ENCODE assay signal across 11 cellular contexts in the genomic region with DNA sequence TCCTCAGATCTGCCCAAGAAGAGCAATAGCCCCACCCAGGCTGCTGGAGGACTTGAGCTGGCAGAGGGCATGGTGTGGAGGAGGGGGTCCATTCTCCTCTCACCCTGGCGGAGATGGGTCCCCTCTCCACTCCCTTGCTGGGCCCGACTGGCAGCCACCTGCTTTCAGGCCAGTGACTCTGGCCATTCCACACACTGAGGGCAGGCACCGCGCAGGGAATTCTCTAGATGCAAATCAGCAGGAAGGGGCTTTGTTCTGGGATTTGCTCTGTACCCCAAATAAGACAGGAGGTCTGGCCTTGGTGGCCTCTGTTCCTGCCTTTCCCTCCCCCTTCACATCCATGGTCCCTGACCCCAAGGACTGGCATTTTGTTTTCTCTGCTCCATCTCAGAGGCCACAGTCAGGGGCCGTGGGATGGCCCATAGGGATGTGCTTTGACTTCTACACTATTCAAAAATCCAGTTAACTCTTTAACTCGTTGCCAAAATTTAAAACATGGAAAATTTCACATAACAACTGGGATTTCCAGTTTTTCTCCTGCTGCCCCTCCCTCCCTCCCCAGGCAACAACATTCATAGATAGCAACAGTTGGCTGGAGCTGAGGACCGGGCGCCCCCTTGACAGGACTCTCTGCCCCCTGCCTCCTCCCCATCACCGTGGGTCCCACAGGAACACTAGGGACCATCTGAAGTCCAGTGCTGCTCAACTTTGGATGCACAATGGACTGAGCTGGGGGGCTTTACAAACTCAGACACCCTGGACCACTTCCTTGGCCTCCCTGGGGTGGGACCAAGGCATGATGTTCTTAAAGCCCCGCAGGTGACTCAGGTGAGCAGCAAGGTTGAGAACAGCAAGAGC. TPM values are rescaled to one million over a fixed set of nuclear protein-coding genes. Genes with fewer than 3 reads are reported as not detected.
DNase-seq lines count a peak whose midpoint lies in the region; TF ChIP-seq lines count a peak whose summit lies in the region.
"Had no signal": no experiment of that assay in that cellular context is flagged by ENCODE, and none has a peak within 500 bp of the region (broad histone marks: within the 10 kb centered on the region; RNA-seq: fewer than 3 reads in every experiment).

No MANE protein-coding gene starts in this region.

- H3K9ac ChIP-seq in neuronal stem cell (ENCODE audit: low read depth, low read length, poor library complexity), result no peak overlapping the region
- H3K9ac ChIP-seq in neural progenitor cell, result no peak overlapping the region

- no peaks in the 10 kb centered on the region for H3K9me3 Mint-ChIP-seq in neural progenitor cell

- no peak overlapping the region for H3K4ac ChIP-seq in neuronal stem cell (ENCODE audit: low read length)

- H3K36me3 Mint-ChIP-seq in neural progenitor cell, result no peaks in the 10 kb centered on the region

- peaks cover 3% of the 10 kb centered on the region for H3K79me1 ChIP-seq in neuronal stem cell (ENCODE audit: low read depth, low read length)

- peak overlapping the region; percentile 38 for H2AK5ac ChIP-seq in neuronal stem cell (ENCODE audit: low read depth, low read length)

- H3K14ac ChIP-seq in neuronal stem cell (ENCODE audit: low read length), result no peak overlapping the region

- H3K4me1 Mint-ChIP-seq in neural progenitor cell, result peaks cover 13% of the 10 kb centered on the region

- H3K27ac ChIP-seq in esophagus squamous epithelium (peak overlapping the region; percentile 48 to 83 (median 78)), neuronal stem cell (replicated peaks; ENCODE audit: low read length) (no peak overlapping the region), neural progenitor cell (no peak overlapping the region)

- no peaks in the 10 kb centered on the region for H3K27me3 ChIP-seq in esophagus squamous epithelium
- no peaks in the 10 kb centered on the region for H3K27me3 ChIP-seq in neuronal stem cell (ENCODE audit: control insufficient read depth in 3 of 3, insufficient read depth in 3 of 3, low read depth in 1 of 3, low read length in 3 of 3)
- H3K27me3 ChIP-seq in neural progenitor cell, result no peaks in the 10 kb centered on the region

- H3F3A ChIP-seq in neural progenitor cell (ENCODE audit: low read depth), result peaks cover 3% of the 10 kb centered on the region

- H3K9me3 ChIP-seq in esophagus squamous epithelium (no peaks in the 10 kb centered on the region), neuronal stem cell (replicated peaks in 1 of 2; ENCODE audit: control insufficient read depth in 2 of 2, insufficient read depth in 1 of 2, low read depth in 1 of 2, low read length in 2 of 2) (peaks cover 0 to 17% of the 10 kb centered on the region in 2 donors), neural progenitor cell (ENCODE audit: low read depth) (no peaks in the 10 kb centered on the region)

- H3K4me1 ChIP-seq in esophagus squamous epithelium, result peaks cover 3 to 40% (median 31%) of the 10 kb centered on the region in 3 donors
- H3K4me1 ChIP-seq in neuronal stem cell (ENCODE audit: control insufficient read depth in 2 of 2, insufficient read depth in 1 of 2, low read depth in 1 of 2, low read length in 2 of 2), result peaks cover 1 to 12% of the 10 kb centered on the region in 2 donors
- H3K4me1 ChIP-seq in neural progenitor cell, result no peaks in the 10 kb centered on the region

- DNase-seq in activated effector memory CD4-positive, alpha-beta T cell treated with anti-CD3 and anti-CD28 coated beads, Interleukin-2, amount 50 U/mL, for 16 hours, result peak; percentile 55
- no peak for DNase-seq in activated effector memory CD4-positive, alpha-beta T cell treated with Interleukin-2 at 50 U/mL for 16 hours
- no peak for DNase-seq in esophagus squamous epithelium (lab: John Stamatoyannopoulos, UW)
- DNase-seq in neuronal stem cell (ENCODE audit: low spot score), result no peak
- peak; percentile 47 for DNase-seq in ureter (ENCODE audit: low spot score)
- no peak for DNase-seq in foreskin melanocyte
- DNase-seq in effector CD4-positive, alpha-beta T cell, result no peak
- DNase-seq in neural progenitor cell (ENCODE audit: low spot score), result no peak
- DNase-seq: activated naive CD4-positive, alpha-beta T cell treated with Interleukin-2 at 50 U/mL for 16 hours; effector memory CD4-positive, alpha-beta T cell; stimulated activated CD4-positive, alpha-beta T cell treated with anti-CD3 and anti-CD28 coated beads, Interleukin-4, amount 100 ng/mL, for 4 hours had no signal

- TF ChIP-seq CTCF in esophagus squamous epithelium (IDR thresholded peaks at IDR 0.05) (no peak), neural progenitor cell (IDR thresholded peaks at IDR 0.05) (no peak)

- peak overlapping the region; percentile 19 for H2BK5ac ChIP-seq in neuronal stem cell (ENCODE audit: low read length)

- no peaks in the 10 kb centered on the region for H4K20me1 ChIP-seq in neural progenitor cell (ENCODE audit: low read depth)

- no peak overlapping the region for H2BK120ac ChIP-seq in neuronal stem cell (ENCODE audit: low read depth, low read length)

- H4K8ac ChIP-seq in neuronal stem cell (ENCODE audit: low read depth, low read length), result no peak overlapping the region

- TF ChIP-seq POLR2A in esophagus squamous epithelium (IDR thresholded peaks at IDR 0.05), result no peak

- no peak overlapping the region for H3K23ac ChIP-seq in neuronal stem cell (ENCODE audit: low read depth, low read length, poor library complexity)

- intact Hi-C loops in esophagus squamous epithelium (cut with DNase I), result no loop called here

- H3K4me3 Mint-ChIP-seq in neural progenitor cell, result no peak overlapping the region

- H2BK12ac ChIP-seq in neuronal stem cell (ENCODE audit: low read length), result no peak overlapping the region

- no peak overlapping the region for H3K27ac Mint-ChIP-seq in neural progenitor cell

- H3K4me2 ChIP-seq in neuronal stem cell (ENCODE audit: insufficient read depth, low read length, poor library complexity, severe bottlenecking) (no peak overlapping the region), neural progenitor cell (no peak overlapping the region)

- H3K4me3 ChIP-seq in esophagus squamous epithelium (no peak overlapping the region), neuronal stem cell (ENCODE audit: low read length in 2 of 2) (no peak overlapping the region), neural progenitor cell (no peak overlapping the region)

- H3K18ac ChIP-seq in neuronal stem cell (ENCODE audit: low read length), result peak overlapping the region; percentile 74

- no peak overlapping the region for H2AFZ ChIP-seq in neuronal stem cell (ENCODE audit: low read length)
- no peak overlapping the region for H2AFZ ChIP-seq in neural progenitor cell (replicated peaks)

- H3K36me3 ChIP-seq in esophagus squamous epithelium (peaks cover 0 to 14% (median 0%) of the 10 kb centered on the region in 3 donors), neuronal stem cell (replicated peaks in 1 of 2; ENCODE audit: control insufficient read depth in 2 of 2, insufficient read depth in 2 of 2, low read length in 2 of 2) (peaks cover 0 to 5% of the 10 kb centered on the region in 2 donors), neural progenitor cell (no peaks in the 10 kb centered on the region)

- 49% methylated on average over 4 to 5 of the region's 10 CpGs for WGBS in esophagus squamous epithelium, 2 donors
- WGBS in neuronal stem cell (ENCODE audit: extremely low coverage in 2 of 2, insufficient read length in 2 of 2, insufficient replicate concordance in 1 of 2), 2 donors, result no CpG with 5 or more reads among the region's 10 CpGs

- no peaks in the 10 kb centered on the region for H3K79me2 ChIP-seq in neural progenitor cell (ENCODE audit: low read depth)

- H3K27me3 Mint-ChIP-seq in neural progenitor cell (ENCODE audit: insufficient read depth, low read depth), result peaks cover 4% of the 10 kb centered on the region

- H4K91ac ChIP-seq in neuronal stem cell (ENCODE audit: low read depth, low read length, poor library complexity), result no peak overlapping the region

- no peak overlapping the region for H2BK15ac ChIP-seq in neuronal stem cell (ENCODE audit: low read length)

RNA-seq across cellular contexts. Expression of gene PPIF, which starts 33.9 kb away (rescaled TPM):
- total RNA-seq in esophagus squamous epithelium (100 to 1,000 TPM in 1 of 4 donors, 10 to 100 TPM in 3; 40.2 to 141 (median 56.6) TPM), ureter (108 TPM), neural progenitor cell (ENCODE audit: low replicate concordance) (27.1 and 27.8 TPM in 2 replicates)
- 42.1 TPM for polyA plus RNA-seq in neuronal stem cell (2013, experiment 1 of 2)
- polyA plus RNA-seq in neuronal stem cell (2013, experiment 2 of 2), result 42.3 TPM

Comparison
In these comparisons a context has a peak if more than half of its experiments do, and no peak if none do; other contexts are left out.
1. DNase-seq: peak in activated effector memory CD4-positive, alpha-beta T cell treated with anti-CD3 and anti-CD28 coated beads, Interleukin-2, amount 50 U/mL, for 16 hours (single experiment) and ureter (single experiment); none in activated effector memory CD4-positive, alpha-beta T cell treated with Interleukin-2 at 50 U/mL for 16 hours (single experiment), esophagus squamous epithelium (single experiment), neuronal stem cell (single experiment), foreskin melanocyte (single experiment), effector CD4-positive, alpha-beta T cell (single experiment) and neural progenitor cell (single experiment).
2. H3K27ac ChIP-seq: peak in esophagus squamous epithelium (4 of 4); none in neuronal stem cell (single experiment) and neural progenitor cell (single experiment).